Comparison of ENCODE assay signal across 9 cellular contexts in the genomic region with DNA sequence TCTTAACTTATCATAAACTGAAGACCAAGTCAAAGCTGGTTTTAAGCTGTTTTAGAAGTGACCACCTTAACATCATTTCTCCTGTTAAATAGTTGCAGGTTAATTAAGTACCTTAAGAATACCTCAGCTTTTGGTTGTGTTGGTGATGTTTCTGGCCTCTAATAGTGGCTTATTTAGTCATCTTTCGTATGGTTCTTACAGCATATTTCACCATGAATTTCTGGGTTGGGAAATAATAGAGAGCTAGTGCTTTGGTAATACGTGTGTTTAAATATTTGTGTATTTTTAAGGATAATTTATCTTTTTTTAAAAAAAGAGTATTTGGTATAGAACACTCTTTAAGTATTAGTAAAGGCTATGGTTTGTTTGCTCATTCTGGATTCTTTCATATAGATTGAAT. TPM values are rescaled to one million over a fixed set of nuclear protein-coding genes. Genes with fewer than 3 reads are reported as not detected.
A peak's percentile ranks its signal among the peaks of the same experiment; 100 is the strongest.
DNase-seq lines count a peak whose midpoint lies in the region; ATAC-seq and TF ChIP-seq lines count a peak whose summit lies in the region.
"Had no signal": no experiment of that assay in that cellular context is flagged by ENCODE, and none has a peak within 500 bp of the region (broad histone marks: within the 10 kb centered on the region; RNA-seq: fewer than 3 reads in every experiment).

No MANE protein-coding gene starts in this region.

- H3K27ac ChIP-seq in thoracic aorta = no peak overlapping the region
- H3K27ac ChIP-seq in testis = no peak overlapping the region

- TF ChIP-seq POLR2A in testis (IDR thresholded peaks at IDR 0.05) = no peak

- 79 to 84% methylated on average over 2 of the region's 2 CpGs for WGBS in testis, 2 donors

- peaks cover 68% of the 10 kb centered on the region for H3K4me1 Mint-ChIP-seq in activated T-cell treated with anti-CD3 and anti-CD28 coated beads, Interleukin-2, amount 50 U/mL, for 24 hours (ENCODE audit: low read depth)
- peaks cover 54% of the 10 kb centered on the region for H3K4me1 Mint-ChIP-seq in activated T-helper 2 cell treated with anti-CD3 and anti-CD28 coated beads, Interferon-gamma antibody, Interleukin-2, Interleukin-4, amounts not matched to agents 10 μg/mL and 5 μg/mL and 100 μg/mL, durations not matched to agents 14 hours and 24 hours and 36 hours (ENCODE audit: low read depth)
- H3K4me1 Mint-ChIP-seq in immature natural killer cell = peaks cover 72 to 73% of the 10 kb centered on the region in 2 donors

- peaks cover 56% of the 10 kb centered on the region for H3K36me3 Mint-ChIP-seq in activated T-cell treated with anti-CD3 and anti-CD28 coated beads, Interleukin-2, amount 50 U/mL, for 24 hours (ENCODE audit: low read depth)
- peaks cover 49% of the 10 kb centered on the region for H3K36me3 Mint-ChIP-seq in activated T-helper 2 cell treated with anti-CD3 and anti-CD28 coated beads, Interferon-gamma antibody, Interleukin-2, Interleukin-4, amounts not matched to agents 10 μg/mL and 5 μg/mL and 100 μg/mL, durations not matched to agents 14 hours and 24 hours and 36 hours (ENCODE audit: low read depth)
- no peaks in the 10 kb centered on the region for H3K36me3 Mint-ChIP-seq in immature natural killer cell

- H3K4me3 ChIP-seq in thoracic aorta (peak overlapping the region; percentile 97), testis (peak overlapping the region in 1 of 2 donors; percentile 96)

- H3K9me3 ChIP-seq in thoracic aorta (no peaks in the 10 kb centered on the region), testis (no peaks in the 10 kb centered on the region)

- H3K27me3 Mint-ChIP-seq in activated T-cell treated with anti-CD3 and anti-CD28 coated beads, Interleukin-2, amount 50 U/mL, for 24 hours = no peaks in the 10 kb centered on the region
- H3K27me3 Mint-ChIP-seq in activated T-helper 2 cell treated with anti-CD3 and anti-CD28 coated beads, Interferon-gamma antibody, Interleukin-2, Interleukin-4, amounts not matched to agents 10 μg/mL and 5 μg/mL and 100 μg/mL, durations not matched to agents 14 hours and 24 hours and 36 hours (ENCODE audit: low read depth) = no peaks in the 10 kb centered on the region
- peaks cover 7 to 15% (median 10%) of the 10 kb centered on the region in 3 donors for H3K27me3 Mint-ChIP-seq in immature natural killer cell (ENCODE audit: low read depth in 3 of 3)

- H3K9me3 Mint-ChIP-seq in activated T-cell treated with anti-CD3 and anti-CD28 coated beads, Interleukin-2, amount 50 U/mL, for 24 hours = no peaks in the 10 kb centered on the region
- H3K9me3 Mint-ChIP-seq in activated T-helper 2 cell treated with anti-CD3 and anti-CD28 coated beads, Interferon-gamma antibody, Interleukin-2, Interleukin-4, amounts not matched to agents 10 μg/mL and 5 μg/mL and 100 μg/mL, durations not matched to agents 14 hours and 24 hours and 36 hours = no peaks in the 10 kb centered on the region
- H3K9me3 Mint-ChIP-seq in immature natural killer cell = peaks cover 0 to 1% (median 0%) of the 10 kb centered on the region in 6 donors

- H3K4me3 Mint-ChIP-seq in activated T-cell treated with anti-CD3 and anti-CD28 coated beads, Interleukin-2, amount 50 U/mL, for 24 hours = peak overlapping the region; percentile 93
- peak overlapping the region; percentile 96 for H3K4me3 Mint-ChIP-seq in activated T-helper 2 cell treated with anti-CD3 and anti-CD28 coated beads, Interferon-gamma antibody, Interleukin-2, Interleukin-4, amounts not matched to agents 10 μg/mL and 5 μg/mL and 100 μg/mL, durations not matched to agents 14 hours and 24 hours and 36 hours (ENCODE audit: low read depth)
- peak overlapping the region; percentile 96 to 98 (median 97) for H3K4me3 Mint-ChIP-seq in immature natural killer cell

- H3K36me3 ChIP-seq in thoracic aorta (no peaks in the 10 kb centered on the region), testis (ENCODE audit: low read depth, missing control alignments) (no peaks in the 10 kb centered on the region)

- H3K27me3 ChIP-seq in thoracic aorta (replicated peaks; ENCODE audit: insufficient read depth) (no peaks in the 10 kb centered on the region), testis (no peaks in the 10 kb centered on the region)

- no peak for DNase-seq in activated T-cell treated with anti-CD3 and anti-CD28 coated beads, Interleukin-2, amount 50 U/mL, for 24 hours
- no peak for DNase-seq in activated T-cell treated with anti-CD3 and anti-CD28 coated beads, Interleukin-2, amount 50 U/mL, for 48 hours
- no peak for DNase-seq in activated T-helper 2 cell treated with anti-CD3 and anti-CD28 coated beads, Interferon-gamma antibody, Interleukin-2, Interleukin-4, amounts not matched to agents 10 μg/mL and 5 μg/mL and 100 μg/mL, durations not matched to agents 14 hours and 24 hours and 36 hours (ENCODE audit: low spot score)
- DNase-seq in immature natural killer cell (no peak), thoracic aorta (ENCODE audit: low spot score) (no peak), DMS114 treated with DMSO at 0.1 percent for 48 hours (lab: John Stamatoyannopoulos, UW; ENCODE audit: unreplicated experiment) (no peak), testis (no peak)
- no peak for DNase-seq in stimulated activated CD4-positive, alpha-beta T cell treated with anti-CD3 and anti-CD28 coated beads, Interleukin-2, amount 100 ng/mL, for 48 hours
- DNase-seq: activated CD4-positive, CD25-positive, alpha-beta regulatory T cell had no signal

- H3K4me1 ChIP-seq in thoracic aorta (ENCODE audit: control insufficient read depth in 1 of 2, low read depth in 2 of 2) = peaks cover 30 to 53% of the 10 kb centered on the region in 2 donors
- H3K4me1 ChIP-seq in testis = peaks cover 31% of the 10 kb centered on the region

- ATAC-seq in thoracic aorta (ENCODE audit: insufficient number of reproducible peaks, low FRiP score, low read depth) = no peak

- intact Hi-C loops in activated T-helper 2 cell treated with anti-CD3 and anti-CD28 coated beads, Interferon-gamma antibody, Interleukin-2, Interleukin-4, amounts not matched to agents 10 μg/mL and 5 μg/mL and 100 μg/mL, durations not matched to agents 14 hours and 24 hours and 36 hours (cut with micrococcal nuclease) = loop anchor here (2.0 to 10.0 kb wide), 4 partner anchors 86 to 484 kb away; partner anchors contain the start of genes APH1B and TPM1
- intact Hi-C loops in testis (cut with DNase I; ENCODE audit: low total_unique reads) = no loop called here

- TF ChIP-seq CTCF in thoracic aorta (IDR thresholded peaks at IDR 0.05) (no peak), testis (IDR thresholded peaks at IDR 0.05) (no peak)

- peak overlapping the region; percentile 99 for H3K27ac Mint-ChIP-seq in activated T-cell treated with anti-CD3 and anti-CD28 coated beads, Interleukin-2, amount 50 U/mL, for 24 hours
- H3K27ac Mint-ChIP-seq in activated T-helper 2 cell treated with anti-CD3 and anti-CD28 coated beads, Interferon-gamma antibody, Interleukin-2, Interleukin-4, amounts not matched to agents 10 μg/mL and 5 μg/mL and 100 μg/mL, durations not matched to agents 14 hours and 24 hours and 36 hours = peak overlapping the region; percentile 96
- peak overlapping the region; percentile 97 to 99 (median 98) for H3K27ac Mint-ChIP-seq in immature natural killer cell

RNA-seq across cellular contexts. Expression of gene RAB8B, which starts 1.6 kb away (rescaled TPM):
- 214 TPM in 2 replicates for total RNA-seq in activated T-helper 2 cell treated with anti-CD3 and anti-CD28 coated beads, Interferon-gamma antibody, Interleukin-2, Interleukin-4, amounts not matched to agents 10 μg/mL and 5 μg/mL and 100 μg/mL, durations not matched to agents 14 hours and 24 hours and 36 hours
- 100 to 1,000 TPM in 1 of 3 donors, 10 to 100 TPM in 2; 64.6 to 123 (median 79.7) TPM for polyA plus RNA-seq in immature natural killer cell
- 10 to 100 TPM; 55.2 to 64.1 TPM for total RNA-seq in thoracic aorta
- total RNA-seq in testis = 10 to 100 TPM; 19.3 to 20.8 TPM
- polyA plus RNA-seq in testis (ENCODE audit: insufficient read depth, low read depth, low replicate concordance) = 38.7 TPM

RNA-seq across cellular contexts. Expression of gene RPS27L, which starts 33.7 kb away (rescaled TPM):
- total RNA-seq in activated T-helper 2 cell treated with anti-CD3 and anti-CD28 coated beads, Interferon-gamma antibody, Interleukin-2, Interleukin-4, amounts not matched to agents 10 μg/mL and 5 μg/mL and 100 μg/mL, durations not matched to agents 14 hours and 24 hours and 36 hours = 164 and 167 TPM in 2 replicates
- 100 to 1,000 TPM; 135 to 198 (median 154) TPM for polyA plus RNA-seq in immature natural killer cell
- total RNA-seq in thoracic aorta = 100 to 1,000 TPM in 1 of 2 donors, 10 to 100 TPM in 1; 40.1 to 120 TPM
- 10 to 100 TPM; 34.3 to 46.6 TPM for total RNA-seq in testis
- 69.7 TPM for polyA plus RNA-seq in testis (ENCODE audit: insufficient read depth, low read depth, low replicate concordance)
